Comparison of ENCODE assay signal across 8 cellular contexts in genomic region chr1:241848680-241849344, GRCh38. TPM values are rescaled to one million over a fixed set of nuclear protein-coding genes. Genes with fewer than 3 reads are reported as not detected.
DNase-seq lines count a peak whose midpoint lies in the region; ATAC-seq lines count a peak whose summit lies in the region.

No MANE protein-coding gene starts in this region.

- H3K4me3 ChIP-seq in CD4-positive, CD25-positive, alpha-beta regulatory T cell (ENCODE audit: low read depth, low read length), result peak overlapping the region; percentile 76
- peak overlapping the region; percentile 75 for H3K4me3 ChIP-seq in H7 (ENCODE audit: insufficient read depth, low read depth, low read length)

- peaks cover 6% of the 10 kb centered on the region for H3K27me3 Mint-ChIP-seq in CD4-positive, CD25-positive, alpha-beta regulatory T cell
- H3K27me3 Mint-ChIP-seq in activated CD4-positive, alpha-beta memory T cell treated with anti-CD3 and anti-CD28 coated beads for 36 hours, result no peaks in the 10 kb centered on the region
- no peaks in the 10 kb centered on the region for H3K27me3 Mint-ChIP-seq in memory B cell

- H3K27ac ChIP-seq in CD4-positive, CD25-positive, alpha-beta regulatory T cell (ENCODE audit: insufficient read depth, low read length, poor library complexity, severe bottlenecking), result no peak overlapping the region

- H3K36me3 Mint-ChIP-seq in CD4-positive, CD25-positive, alpha-beta regulatory T cell, result no peaks in the 10 kb centered on the region
- peaks cover 31% of the 10 kb centered on the region for H3K36me3 Mint-ChIP-seq in activated CD4-positive, alpha-beta memory T cell treated with anti-CD3 and anti-CD28 coated beads for 36 hours
- H3K36me3 Mint-ChIP-seq in memory B cell, result no peaks in the 10 kb centered on the region

- H3K27me3 ChIP-seq in CD4-positive, CD25-positive, alpha-beta regulatory T cell (ENCODE audit: control insufficient read depth, insufficient read depth, low read length), result no peaks in the 10 kb centered on the region
- no peaks in the 10 kb centered on the region for H3K27me3 ChIP-seq in H7 (ENCODE audit: control insufficient read depth, insufficient read depth, low read length)

- CTCF ChIA-PET in activated CD4-positive, alpha-beta memory T cell treated with anti-CD3 and anti-CD28 coated beads for 36 hours (lab: Charles Lee), result interaction anchor here (1.9 to 2.1 kb wide), 2 partner anchors 7 to 149 kb away, joined by 4 to 11 read pairs; partner anchors contain the start of gene MAP1LC3C

- peak overlapping the region in 2 of 3 donors; percentile 99 to 100 for H3K27ac Mint-ChIP-seq in CD4-positive, CD25-positive, alpha-beta regulatory T cell
- H3K27ac Mint-ChIP-seq in activated CD4-positive, alpha-beta memory T cell treated with anti-CD3 and anti-CD28 coated beads for 36 hours, result peak overlapping the region; percentile 99
- peak overlapping the region; percentile 95 for H3K27ac Mint-ChIP-seq in memory B cell

- no peaks in the 10 kb centered on the region for H3K36me3 ChIP-seq in CD4-positive, CD25-positive, alpha-beta regulatory T cell (ENCODE audit: control insufficient read depth, insufficient read depth, low read length)
- H3K36me3 ChIP-seq in H7 (replicated peaks; ENCODE audit: control insufficient read depth, insufficient read depth, low read length), result peaks cover 10% of the 10 kb centered on the region

- intact Hi-C loops in activated CD4-positive, alpha-beta memory T cell treated with anti-CD3 and anti-CD28 coated beads for 36 hours (cut with micrococcal nuclease), result loop anchor here (1.0 to 5.0 kb wide), 7 partner anchors 148 to 1406 kb away; partner anchors contain the start of genes CEP170, FH and MAP1LC3C

- peaks cover 10% of the 10 kb centered on the region for H3K4me1 ChIP-seq in CD4-positive, CD25-positive, alpha-beta regulatory T cell (ENCODE audit: control insufficient read depth, insufficient read depth, low read length, poor library complexity, severe bottlenecking)

- peak overlapping the region; percentile 91 to 100 (median 98) for H3K4me3 Mint-ChIP-seq in CD4-positive, CD25-positive, alpha-beta regulatory T cell
- peak overlapping the region; percentile 91 for H3K4me3 Mint-ChIP-seq in activated CD4-positive, alpha-beta memory T cell treated with anti-CD3 and anti-CD28 coated beads for 36 hours
- peak overlapping the region; percentile 98 for H3K4me3 Mint-ChIP-seq in memory B cell

- no peak for DNase-seq in CD4-positive, CD25-positive, alpha-beta regulatory T cell
- no peak for DNase-seq in H7
- no peak for DNase-seq in activated CD4-positive, alpha-beta memory T cell treated with anti-CD3 and anti-CD28 coated beads for 36 hours
- DNase-seq in memory B cell (ENCODE audit: low spot score in 2 of 2), result no peak
- DNase-seq in cerebellum (ENCODE audit: low spot score), result no peak
- DNase-seq in NCI-H748 (lab: John Stamatoyannopoulos, UW; ENCODE audit: unreplicated experiment), result no peak
- DNase-seq in GM19240 (ENCODE audit: insufficient read length, low spot score), result no peak

- no peaks in the 10 kb centered on the region for H3K9me3 Mint-ChIP-seq in CD4-positive, CD25-positive, alpha-beta regulatory T cell
- no peaks in the 10 kb centered on the region for H3K9me3 Mint-ChIP-seq in activated CD4-positive, alpha-beta memory T cell treated with anti-CD3 and anti-CD28 coated beads for 36 hours
- no peaks in the 10 kb centered on the region for H3K9me3 Mint-ChIP-seq in memory B cell

- no peak for ATAC-seq in CD4-positive, CD25-positive, alpha-beta regulatory T cell (ENCODE audit: low read depth in 2 of 2)
- ATAC-seq in memory B cell (ENCODE audit: low read depth) (no peak), GM21390 (IDR thresholded peaks at IDR 0.05; ENCODE audit: unreplicated experiment) (no peak)

- peaks cover 4 to 22% (median 17%) of the 10 kb centered on the region in 4 donors for H3K4me1 Mint-ChIP-seq in CD4-positive, CD25-positive, alpha-beta regulatory T cell
- peaks cover 22% of the 10 kb centered on the region for H3K4me1 Mint-ChIP-seq in activated CD4-positive, alpha-beta memory T cell treated with anti-CD3 and anti-CD28 coated beads for 36 hours (ENCODE audit: low read depth)
- peaks cover 10% of the 10 kb centered on the region for H3K4me1 Mint-ChIP-seq in memory B cell

- H3K9me3 ChIP-seq in CD4-positive, CD25-positive, alpha-beta regulatory T cell (ENCODE audit: control insufficient read depth in 2 of 2, low read length in 2 of 2), result no peaks in the 10 kb centered on the region

- POLR2A ChIA-PET in activated CD4-positive, alpha-beta memory T cell treated with anti-CD3 and anti-CD28 coated beads for 36 hours (lab: Charles Lee), result no interaction called here

RNA-seq across cellular contexts. Expression of gene EXO1, which starts 0.8 kb away (rescaled TPM):
- 2.3 TPM for total RNA-seq in CD4-positive, CD25-positive, alpha-beta regulatory T cell
- polyA plus RNA-seq in CD4-positive, CD25-positive, alpha-beta regulatory T cell, result 1 to 10 TPM in 3 of 4 donors, under 1 TPM in 1; 0.83 to 2.7 (median 1.8) TPM
- total RNA-seq in H7 (2014; rRNA removed; shearing (Covaris generic)), result 50.4 and 51.8 TPM in 2 replicates
- total RNA-seq in activated CD4-positive, alpha-beta memory T cell treated with anti-CD3 and anti-CD28 coated beads for 36 hours, result 10 to 100 TPM; 44.3 to 50.0 TPM
- total RNA-seq in cerebellum, result 9.0 TPM
